Comparison of ENCODE assay signal across 36 cellular contexts in the genomic region with DNA sequence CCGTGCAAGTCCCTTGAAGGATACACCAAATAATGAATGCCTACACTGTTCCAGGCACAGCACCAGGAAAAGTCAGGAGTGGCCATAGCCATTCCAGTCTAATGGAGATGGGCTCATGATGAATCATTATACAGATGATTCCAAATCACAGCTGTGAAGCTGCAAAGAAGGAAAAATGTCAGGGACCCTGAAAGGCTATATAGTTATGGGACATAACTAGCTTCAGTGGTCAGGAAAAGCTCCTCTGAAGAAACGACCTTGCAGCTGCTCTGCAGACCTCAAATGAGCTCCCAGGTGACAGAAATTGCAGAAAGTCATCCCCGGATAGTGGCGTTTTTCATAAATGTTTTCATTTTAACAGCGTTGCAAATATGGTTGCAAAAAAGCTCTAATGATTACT.
"Had no signal": no experiment of that assay in that cellular context is flagged by ENCODE, and none has a peak within 500 bp of the region (broad histone marks: within the 10 kb centered on the region; RNA-seq: fewer than 3 reads in every experiment).

No MANE protein-coding gene starts in this region.

- H3K36me3 ChIP-seq: MG63 had no signal

- H3K9me3 ChIP-seq: MG63 had no signal

- DNase-seq: Karpas-422, Kasumi-1, MG63, MM.1S, MV-4-11, NCI-H1048, NCI-H1092, NCI-H1092 treated with DMSO at 0.1 percent for 48 hours, NCI-H1105, NCI-H1105 treated with DMSO at 0.1 percent for 48 hours, NCI-H1417, NCI-H1417 treated with DMSO at 0.1 percent for 48 hours, NCI-H1436 treated with DMSO at 0.1 percent for 48 hours, NCI-H146, NCI-H1694, NCI-H1694 treated with DMSO at 0.1 percent for 48 hours, NCI-H187, NCI-H187 treated with DMSO at 0.1 percent for 48 hours, NCI-H1930, NCI-H2029, NCI-H2029 treated with DMSO at 0.1 percent for 48 hours, NCI-H2081, NCI-H2081 treated with DMSO at 0.1 percent for 48 hours, NCI-H2107, NCI-H2171, NCI-H2171 treated with DMSO at 0.1 percent for 48 hours, NCI-H2227 treated with DMSO at 0.1 percent for 48 hours, NCI-H226, NCI-H345, NCI-H446, NCI-H446 treated with DMSO at 0.1 percent for 48 hours, NCI-H510A, NCI-H510A treated with DMSO at 0.1 percent for 48 hours, NCI-H524, NCI-H524 treated with DMSO at 0.1 percent for 48 hours, NCI-H526 had no signal

- H3K27me3 ChIP-seq: MG63 had no signal

- H3K4me3 ChIP-seq: MG63 had no signal
